ENCODE assay signal across 9 cellular contexts in genomic region chr6:31122803-31123706, GRCh38. TPM values are rescaled to one million over a fixed set of nuclear protein-coding genes. Genes with fewer than 3 reads are reported as not detected.
DNase-seq lines count a peak whose midpoint lies in the region; ATAC-seq and TF ChIP-seq lines count a peak whose summit lies in the region.
"Had no signal": no experiment of that assay in that cellular context is flagged by ENCODE, and none has a peak within 500 bp of the region (broad histone marks: within the 10 kb centered on the region; RNA-seq: fewer than 3 reads in every experiment).

No MANE protein-coding gene starts in this region.

- peak overlapping the region; percentile 65 for H2AK5ac ChIP-seq in mesenchymal stem cell (ENCODE audit: low read length, severe bottlenecking)

- CTCF ChIA-PET in activated CD8-positive, alpha-beta T cell treated with anti-CD3 and anti-CD28 coated beads, Interleukin-2, amount 10 ng/mL, durations not matched to agents 7 days and 5 days (lab: Charles Lee): interaction anchor here (1.2 kb wide), 1 partner anchor 9 kb away, joined by 3 read pairs; no protein-coding TSS in a partner anchor
- CTCF ChIA-PET in activated CD8-positive, alpha-beta T cell treated with anti-CD3 and anti-CD28 coated beads for 36 hours (lab: Charles Lee): interaction anchor here (1.7 kb wide), 1 partner anchor 10 kb away, joined by 4 read pairs; no protein-coding TSS in a partner anchor
- CTCF ChIA-PET in OCI-LY7 (lab: Charles Lee; ENCODE audit: unreplicated experiment): no interaction called here

- no TSS peak for BruUV-seq in OCI-LY7 (replicated peaks; lab: Mats Ljungman, UMichigan)

- H3K4me1 Mint-ChIP-seq in activated CD8-positive, alpha-beta T cell treated with anti-CD3 and anti-CD28 coated beads, Interleukin-2, amount 10 ng/mL, durations not matched to agents 7 days and 5 days (ENCODE audit: low read depth): no peaks in the 10 kb centered on the region
- H3K4me1 Mint-ChIP-seq in activated CD8-positive, alpha-beta T cell treated with anti-CD3 and anti-CD28 coated beads for 36 hours (ENCODE audit: low read depth): no peaks in the 10 kb centered on the region

- H3K9me3 Mint-ChIP-seq in activated CD8-positive, alpha-beta T cell treated with anti-CD3 and anti-CD28 coated beads, Interleukin-2, amount 10 ng/mL, durations not matched to agents 7 days and 5 days (ENCODE audit: insufficient read depth): no peaks in the 10 kb centered on the region
- no peaks in the 10 kb centered on the region for H3K9me3 Mint-ChIP-seq in activated CD8-positive, alpha-beta T cell treated with anti-CD3 and anti-CD28 coated beads for 36 hours

- H3K18ac ChIP-seq in mesenchymal stem cell (ENCODE audit: low read depth in 1 of 2, low read length in 2 of 2): peak overlapping the region in 1 of 2 experiments; percentile 64

- DNase-seq in activated CD8-positive, alpha-beta T cell treated with anti-CD3 and anti-CD28 coated beads, Interleukin-2, amount 10 ng/mL, durations not matched to agents 7 days and 5 days: no peak
- no peak for DNase-seq in activated CD8-positive, alpha-beta T cell treated with anti-CD3 and anti-CD28 coated beads for 36 hours
- DNase-seq in dorsolateral prefrontal cortex (peak in 7 of 10 donors; percentile 26 to 61 (median 50)), mesenchymal stem cell (peak; percentile 92), aorta (peak; percentile 91 to 93), OCI-LY7 (ENCODE audit: low spot score) (no peak), NCI-H128 (lab: John Stamatoyannopoulos, UW; ENCODE audit: unreplicated experiment) (no peak), UCSD-AML1 (lab: John Stamatoyannopoulos, UW; ENCODE audit: unreplicated experiment) (no peak)

- no peak overlapping the region for H3K4ac ChIP-seq in mesenchymal stem cell (ENCODE audit: low read depth in 1 of 2, low read length in 2 of 2)

- H3K27ac Mint-ChIP-seq in activated CD8-positive, alpha-beta T cell treated with anti-CD3 and anti-CD28 coated beads, Interleukin-2, amount 10 ng/mL, durations not matched to agents 7 days and 5 days: no peak overlapping the region
- H3K27ac Mint-ChIP-seq in activated CD8-positive, alpha-beta T cell treated with anti-CD3 and anti-CD28 coated beads for 36 hours: no peak overlapping the region

- 60% methylated on average over 15 of the region's 16 CpGs for WGBS in mesenchymal stem cell
- WGBS in aorta, 2 donors: 10 to 13% methylated on average over 15 to 16 of the region's 16 CpGs

- no peaks in the 10 kb centered on the region for H4K20me1 ChIP-seq in OCI-LY7 (ENCODE audit: insufficient read depth, low read length)

- POLR2A ChIA-PET in activated CD8-positive, alpha-beta T cell treated with anti-CD3 and anti-CD28 coated beads, Interleukin-2, amount 10 ng/mL, durations not matched to agents 7 days and 5 days (lab: Charles Lee): no interaction called here
- POLR2A ChIA-PET in activated CD8-positive, alpha-beta T cell treated with anti-CD3 and anti-CD28 coated beads for 36 hours (lab: Charles Lee): interaction anchor here (0.6 kb wide), 1 partner anchor 473 kb away, joined by 4 read pairs; no protein-coding TSS in a partner anchor
- POLR2A ChIA-PET in OCI-LY7 (lab: Charles Lee): no interaction called here

- no peaks in the 10 kb centered on the region for H3K79me2 ChIP-seq in OCI-LY7 (ENCODE audit: insufficient read depth, low read depth, low read length)

- peak overlapping the region in 1 of 59 donors; percentile 28 for H3K27ac ChIP-seq in dorsolateral prefrontal cortex
- H3K27ac ChIP-seq in mesenchymal stem cell (ENCODE audit: low read length, poor library complexity, severe bottlenecking): peak overlapping the region; percentile 83
- H3K27ac ChIP-seq in aorta (ENCODE audit: low read depth in 1 of 2, low read length in 2 of 2): peak overlapping the region in 1 of 2 donors; percentile 49
- H3K27ac ChIP-seq in OCI-LY7 (ENCODE audit: low read depth, low read length, poor library complexity, severe bottlenecking): no peak overlapping the region
- H3K27ac ChIP-seq: PC-9 had no signal

- no peak for TF ChIP-seq CTCF in activated CD8-positive, alpha-beta T cell treated with anti-CD3 and anti-CD28 coated beads for 36 hours (IDR thresholded peaks at IDR 0.05)
- TF ChIP-seq CTCF in dorsolateral prefrontal cortex (IDR thresholded peaks at IDR 0.05 in 54 of 56, conservative IDR thresholded peaks at IDR 0.05 in 2 of 56; ENCODE audit: low read depth in 1 of 56, partially characterized antibody in 56 of 56) (no peak), OCI-LY7 (conservative IDR thresholded peaks at IDR 0.05; ENCODE audit: low read length) (no peak)

- no peaks in the 10 kb centered on the region for H3K9me3 ChIP-seq in mesenchymal stem cell (ENCODE audit: control insufficient read depth, low read length)
- no peaks in the 10 kb centered on the region for H3K9me3 ChIP-seq in aorta (ENCODE audit: control insufficient read depth, low read length)
- no peaks in the 10 kb centered on the region for H3K9me3 ChIP-seq in OCI-LY7 (ENCODE audit: low read length)

- H2BK120ac ChIP-seq in mesenchymal stem cell (ENCODE audit: low read depth, low read length): no peak overlapping the region

- no peak overlapping the region for H4K91ac ChIP-seq in mesenchymal stem cell (ENCODE audit: low read length)

- H3K27me3 ChIP-seq in dorsolateral prefrontal cortex (peaks cover 0 to 1% (median 0%) of the 10 kb centered on the region in 45 donors), mesenchymal stem cell (ENCODE audit: control insufficient read depth in 1 of 2, insufficient read depth in 1 of 2, low read length in 2 of 2) (peaks cover 0 to 21% of the 10 kb centered on the region in 2 experiments), aorta (ENCODE audit: control insufficient read depth in 1 of 2, insufficient read depth in 2 of 2, low read length in 1 of 2) (no peaks in the 10 kb centered on the region)

- H3K4me2 ChIP-seq in mesenchymal stem cell (ENCODE audit: low read length, poor library complexity, severe bottlenecking) (no peak overlapping the region), OCI-LY7 (ENCODE audit: low read length) (no peak overlapping the region)
- H3K4me2 ChIP-seq: PC-9 had no signal

- peaks cover 0 to 6% of the 10 kb centered on the region in 2 experiments for H3K36me3 ChIP-seq in mesenchymal stem cell (ENCODE audit: control insufficient read depth in 1 of 2, insufficient read depth in 2 of 2, low read depth in 1 of 2, low read length in 2 of 2)
- H3K36me3 ChIP-seq in aorta (ENCODE audit: control insufficient read depth in 1 of 2, insufficient read depth in 2 of 2, low read length in 1 of 2): no peaks in the 10 kb centered on the region
- no peaks in the 10 kb centered on the region for H3K36me3 ChIP-seq in OCI-LY7 (ENCODE audit: insufficient read depth, low read length)

- no peak overlapping the region for H3K23ac ChIP-seq in mesenchymal stem cell (ENCODE audit: low read length in 2 of 2)

- H3K27me3 Mint-ChIP-seq in activated CD8-positive, alpha-beta T cell treated with anti-CD3 and anti-CD28 coated beads, Interleukin-2, amount 10 ng/mL, durations not matched to agents 7 days and 5 days (ENCODE audit: low read depth): peaks cover 4% of the 10 kb centered on the region
- H3K27me3 Mint-ChIP-seq in activated CD8-positive, alpha-beta T cell treated with anti-CD3 and anti-CD28 coated beads for 36 hours: no peaks in the 10 kb centered on the region

- peak; percentile 28 for ATAC-seq in activated CD8-positive, alpha-beta T cell treated with anti-CD3 and anti-CD28 coated beads, Interleukin-2, amount 10 ng/mL, durations not matched to agents 7 days and 5 days
- no peak for ATAC-seq in activated CD8-positive, alpha-beta T cell treated with anti-CD3 and anti-CD28 coated beads for 36 hours
- ATAC-seq in aorta (ENCODE audit: low FRiP score): peak; percentile 80

- H4K8ac ChIP-seq in mesenchymal stem cell (ENCODE audit: low read length): peak overlapping the region; percentile 70

- no peaks in the 10 kb centered on the region for H3K9me2 ChIP-seq in OCI-LY7 (ENCODE audit: insufficient read depth, low read length)

- no peak overlapping the region for H3K4me3 Mint-ChIP-seq in activated CD8-positive, alpha-beta T cell treated with anti-CD3 and anti-CD28 coated beads, Interleukin-2, amount 10 ng/mL, durations not matched to agents 7 days and 5 days
- H3K4me3 Mint-ChIP-seq in activated CD8-positive, alpha-beta T cell treated with anti-CD3 and anti-CD28 coated beads for 36 hours: no peak overlapping the region

- H2BK12ac ChIP-seq in mesenchymal stem cell (ENCODE audit: low read length in 2 of 2): peak overlapping the region in 1 of 2 experiments; percentile 24

- H3K4me1 ChIP-seq in mesenchymal stem cell (ENCODE audit: control insufficient read depth, insufficient read depth, low read depth, low read length): peaks cover 42% of the 10 kb centered on the region
- H3K4me1 ChIP-seq in aorta (ENCODE audit: control insufficient read depth in 1 of 2, insufficient read depth in 2 of 2, low read length in 2 of 2): no peaks in the 10 kb centered on the region
- no peaks in the 10 kb centered on the region for H3K4me1 ChIP-seq in OCI-LY7 (ENCODE audit: insufficient read depth, low read length, poor library complexity, severe bottlenecking)

- H2AFZ ChIP-seq in mesenchymal stem cell (ENCODE audit: low read depth, low read length): no peak overlapping the region
- no peak overlapping the region for H2AFZ ChIP-seq in OCI-LY7 (ENCODE audit: low read length)
- H2AFZ ChIP-seq: PC-9 had no signal

- intact Hi-C loops in activated CD8-positive, alpha-beta T cell treated with anti-CD3 and anti-CD28 coated beads for 36 hours (cut with micrococcal nuclease): no loop called here
- intact Hi-C loops in dorsolateral prefrontal cortex (cut with DNase I): no loop called here
- intact Hi-C loops in aorta (cut with DNase I): no loop called here
- intact Hi-C loops in OCI-LY7 (cut with micrococcal nuclease; ENCODE audit: unreplicated experiment): no loop called here

- no peaks in the 10 kb centered on the region for H3K36me3 Mint-ChIP-seq in activated CD8-positive, alpha-beta T cell treated with anti-CD3 and anti-CD28 coated beads, Interleukin-2, amount 10 ng/mL, durations not matched to agents 7 days and 5 days (ENCODE audit: low read depth)
- H3K36me3 Mint-ChIP-seq in activated CD8-positive, alpha-beta T cell treated with anti-CD3 and anti-CD28 coated beads for 36 hours (ENCODE audit: low read depth): no peaks in the 10 kb centered on the region

- H3K4me3 ChIP-seq in dorsolateral prefrontal cortex (no peak overlapping the region), mesenchymal stem cell (ENCODE audit: insufficient read depth in 1 of 2, low read depth in 1 of 2, low read length in 2 of 2) (no peak overlapping the region), aorta (ENCODE audit: low read length in 2 of 2) (no peak overlapping the region), OCI-LY7 (ENCODE audit: low read depth, low read length, poor library complexity, severe bottlenecking) (no peak overlapping the region)
- H3K4me3 ChIP-seq: PC-9 had no signal

- no peak overlapping the region for H2BK15ac ChIP-seq in mesenchymal stem cell (ENCODE audit: low read depth, poor library complexity, severe bottlenecking)

- peaks cover 3% of the 10 kb centered on the region for H3K79me1 ChIP-seq in mesenchymal stem cell (replicated peaks; ENCODE audit: low read length, poor library complexity, severe bottlenecking)

- no peak overlapping the region for H3K9ac ChIP-seq in mesenchymal stem cell (ENCODE audit: low read length)

- no peak overlapping the region for H3K14ac ChIP-seq in mesenchymal stem cell (ENCODE audit: low read length in 2 of 2)

- peak overlapping the region; percentile 68 for H2BK5ac ChIP-seq in mesenchymal stem cell (ENCODE audit: low read depth, low read length, poor library complexity, severe bottlenecking)

RNA-seq across cellular contexts. Expression of gene CDSN, which starts 2.8 kb away (rescaled TPM):
- total RNA-seq in activated CD8-positive, alpha-beta T cell treated with anti-CD3 and anti-CD28 coated beads, Interleukin-2, amount 10 ng/mL, durations not matched to agents 7 days and 5 days: not detected
- total RNA-seq in activated CD8-positive, alpha-beta T cell treated with anti-CD3 and anti-CD28 coated beads for 36 hours: not detected
- total RNA-seq in dorsolateral prefrontal cortex: not detected
- polyA plus RNA-seq in mesenchymal stem cell (2013, experiment 1 of 2): not detected
- not detected for polyA plus RNA-seq in mesenchymal stem cell (2013, experiment 2 of 2)
- total RNA-seq in aorta: not detected
- not detected for polyA plus RNA-seq in aorta
- total RNA-seq in OCI-LY7 (2014; rRNA removed; shearing (Covaris generic)): not detected in 2 replicates
- not detected in 2 replicates for total RNA-seq in OCI-LY7 (2022)

RNA-seq across cellular contexts. Expression of gene PSORS1C1, which starts 8.5 kb away (rescaled TPM):
- total RNA-seq in activated CD8-positive, alpha-beta T cell treated with anti-CD3 and anti-CD28 coated beads, Interleukin-2, amount 10 ng/mL, durations not matched to agents 7 days and 5 days: not detected
- not detected for total RNA-seq in activated CD8-positive, alpha-beta T cell treated with anti-CD3 and anti-CD28 coated beads for 36 hours
- 10 to 100 TPM in 1 of 120 experiments, 1 to 10 TPM in 86, under 1 TPM in 30, not detected in 3; 0.11 to 11.6 (median 1.9) TPM for total RNA-seq in dorsolateral prefrontal cortex
- 0.40 TPM for polyA plus RNA-seq in mesenchymal stem cell (2013, experiment 1 of 2)
- 0.68 TPM for polyA plus RNA-seq in mesenchymal stem cell (2013, experiment 2 of 2)
- 1 to 10 TPM; 3.0 to 4.3 TPM for total RNA-seq in aorta
- polyA plus RNA-seq in aorta: 1 to 10 TPM; 1.6 to 6.8 TPM
- not detected in 2 replicates for total RNA-seq in OCI-LY7 (2014; rRNA removed; shearing (Covaris generic))
- total RNA-seq in OCI-LY7 (2022): not detected in 2 replicates

RNA-seq across cellular contexts. Expression of gene C6orf15, which starts 10.7 kb away (rescaled TPM):
- total RNA-seq in activated CD8-positive, alpha-beta T cell treated with anti-CD3 and anti-CD28 coated beads, Interleukin-2, amount 10 ng/mL, durations not matched to agents 7 days and 5 days: not detected
- not detected for total RNA-seq in activated CD8-positive, alpha-beta T cell treated with anti-CD3 and anti-CD28 coated beads for 36 hours
- total RNA-seq in dorsolateral prefrontal cortex (not detected), aorta (not detected), OCI-LY7 (2022) (not detected in 2 replicates)
- not detected for polyA plus RNA-seq in mesenchymal stem cell (2013, experiment 1 of 2)
- polyA plus RNA-seq in mesenchymal stem cell (2013, experiment 2 of 2): not detected
- polyA plus RNA-seq in aorta: not detected
- not detected in 2 replicates for total RNA-seq in OCI-LY7 (2014; rRNA removed; shearing (Covaris generic))

RNA-seq across cellular contexts. Expression of gene PSORS1C2, which starts 15.8 kb away (rescaled TPM):
- not detected for total RNA-seq in activated CD8-positive, alpha-beta T cell treated with anti-CD3 and anti-CD28 coated beads, Interleukin-2, amount 10 ng/mL, durations not matched to agents 7 days and 5 days
- total RNA-seq in activated CD8-positive, alpha-beta T cell treated with anti-CD3 and anti-CD28 coated beads for 36 hours: not detected
- not detected for total RNA-seq in dorsolateral prefrontal cortex
- not detected for polyA plus RNA-seq in mesenchymal stem cell (2013, experiment 1 of 2)
- polyA plus RNA-seq in mesenchymal stem cell (2013, experiment 2 of 2): not detected
- not detected for total RNA-seq in aorta
- polyA plus RNA-seq in aorta: not detected
- total RNA-seq in OCI-LY7 (2014; rRNA removed; shearing (Covaris generic)): not detected in 2 replicates
- total RNA-seq in OCI-LY7 (2022): not detected in 2 replicates
- total RNA-seq: PC-9 had no signal

RNA-seq across cellular contexts. Expression of gene CCHCR1, which starts 34.5 kb away (rescaled TPM):
- total RNA-seq in activated CD8-positive, alpha-beta T cell treated with anti-CD3 and anti-CD28 coated beads, Interleukin-2, amount 10 ng/mL, durations not matched to agents 7 days and 5 days: 10 to 100 TPM; 36.5 to 41.9 TPM
- total RNA-seq in activated CD8-positive, alpha-beta T cell treated with anti-CD3 and anti-CD28 coated beads for 36 hours: 10 to 100 TPM; 39.2 to 39.8 TPM
- total RNA-seq in dorsolateral prefrontal cortex (10 to 100 TPM; 11.1 to 31.6 (median 21.7) TPM), aorta (10 to 100 TPM; 13.7 to 23.2 TPM), OCI-LY7 (2022) (31.5 and 33.0 TPM in 2 replicates)
- polyA plus RNA-seq in mesenchymal stem cell (2013, experiment 1 of 2): 4.9 TPM
- polyA plus RNA-seq in mesenchymal stem cell (2013, experiment 2 of 2): 4.5 TPM
- 10 to 100 TPM in 1 of 2 donors, 1 to 10 TPM in 1; 7.0 to 21.3 TPM for polyA plus RNA-seq in aorta
- total RNA-seq in OCI-LY7 (2014; rRNA removed; shearing (Covaris generic)): 23.9 and 33.0 TPM in 2 replicates

Comparison
In these comparisons a context has a peak if more than half of its experiments do, and no peak if none do; other contexts are left out.
1. DNase-seq: peak in dorsolateral prefrontal cortex (7 of 10), mesenchymal stem cell (single experiment) and aorta (2 of 2); none in activated CD8-positive, alpha-beta T cell treated with anti-CD3 and anti-CD28 coated beads, Interleukin-2, amount 10 ng/mL, durations not matched to agents 7 days and 5 days (single experiment), activated CD8-positive, alpha-beta T cell treated with anti-CD3 and anti-CD28 coated beads for 36 hours (single experiment), OCI-LY7 (single experiment), NCI-H128 (single experiment) and UCSD-AML1 (single experiment).